ENCODE assay signal across 1 cellular context in genomic region chr2:54416166-54416798, GRCh38.
TF ChIP-seq lines count a peak whose summit lies in the region.

No MANE protein-coding gene starts in this region.

TF ChIP-seq in endothelial cell of umbilical vein, 7 proteins besides CTCF, POLR2A, EP300 and RAD21 (continued from another document):
- TF ChIP-seq GATA2 (IDR thresholded peaks at IDR 0.05; ENCODE audit: insufficient read depth, insufficient read length, low read depth, low read length) (peak; percentile 70), EZH2 (IDR thresholded peaks at IDR 0.05; ENCODE audit: borderline replicate concordance, low read depth, low read length, severe bottlenecking) (no peak), MAX (IDR thresholded peaks at IDR 0.05; ENCODE audit: insufficient read depth, insufficient read length) (no peak)
